21 cellular contexts compared by ENCODE assay signal in the genomic region with DNA sequence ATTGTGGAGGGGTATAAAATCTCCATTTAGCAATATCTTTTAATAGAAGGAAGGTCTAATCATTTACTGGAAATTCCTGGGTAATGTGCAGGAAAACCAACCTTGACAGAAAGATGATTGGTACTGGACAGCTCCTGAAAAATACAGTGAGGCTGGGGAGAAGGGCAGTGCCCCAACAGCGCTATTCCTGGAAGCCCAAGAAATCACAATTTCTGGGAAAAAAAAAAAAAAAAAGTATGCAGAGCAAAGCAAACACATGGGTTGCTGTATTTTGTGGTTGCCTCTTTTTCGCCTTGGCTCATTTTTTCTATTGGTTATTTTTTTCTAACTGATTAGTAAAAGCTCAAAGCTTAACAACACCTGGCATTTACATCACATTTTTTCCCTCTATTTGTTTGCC.
DNase-seq lines count a peak whose midpoint lies in the region; ATAC-seq, FAIRE-seq and TF ChIP-seq lines count a peak whose summit lies in the region.
"Had no signal": no experiment of that assay in that cellular context is flagged by ENCODE, and none has a peak within 500 bp of the region (broad histone marks: within the 10 kb centered on the region; RNA-seq: fewer than 3 reads in every experiment).

No MANE protein-coding gene starts in this region.

- CTCF ChIA-PET in HepG2 (lab: Yijun Ruan, JAX; ENCODE audit: low intra/inter-chr PET ratio, low total read pairs): no interaction called here
- CTCF ChIA-PET in K562 (lab: Yijun Ruan, JAX; ENCODE audit: low intra/inter-chr PET ratio): no interaction called here
- CTCF ChIA-PET in activated CD4-positive, alpha-beta memory T cell treated with anti-CD3 and anti-CD28 coated beads for 36 hours (lab: Charles Lee): no interaction called here

- H3K4me3 Mint-ChIP-seq in activated CD4-positive, alpha-beta memory T cell treated with anti-CD3 and anti-CD28 coated beads for 36 hours: no peak overlapping the region
- H3K4me3 Mint-ChIP-seq: B cell; CD4-positive, alpha-beta T cell; H9 had no signal

- H3K9ac ChIP-seq in HepG2 (ENCODE audit: insufficient read depth, low read depth, low read length): no peak overlapping the region
- no peak overlapping the region; a peak in 1 of 4 replicates for H3K9ac ChIP-seq in K562 (ENCODE audit: insufficient read depth in 1 of 2, low read depth in 2 of 2, low read length in 2 of 2)

- H3K79me2 ChIP-seq in HepG2 (ENCODE audit: insufficient read depth, low read length): no peaks in the 10 kb centered on the region
- no peaks in the 10 kb centered on the region for H3K79me2 ChIP-seq in K562 (ENCODE audit: control insufficient read depth, insufficient read depth, low read length)

- no peak for ATAC-seq in HepG2
- no peak for ATAC-seq in right lobe of liver
- ATAC-seq in K562: no peak
- ATAC-seq in GM18909 (IDR thresholded peaks at IDR 0.05; ENCODE audit: poor library complexity, unreplicated experiment): no peak

- no peaks in the 10 kb centered on the region for H3K36me3 ChIP-seq in HepG2 (replicated peaks in 1 of 2; ENCODE audit: control insufficient read depth in 1 of 2, insufficient read depth in 2 of 2, low read length in 2 of 2)
- H3K36me3 ChIP-seq in right lobe of liver: no peaks in the 10 kb centered on the region
- no peaks in the 10 kb centered on the region for H3K36me3 ChIP-seq in K562 (ENCODE audit: control insufficient read depth, insufficient read depth, low read length)

- H3K4me2 ChIP-seq in HepG2 (ENCODE audit: low read depth, low read length): no peak overlapping the region
- H3K4me2 ChIP-seq in K562 (ENCODE audit: insufficient read depth, low read length): no peak overlapping the region

- TF ChIP-seq POLR2A in HepG2 (IDR thresholded peaks at IDR 0.05; ENCODE audit: insufficient read depth in 1 of 2, low read depth in 2 of 2, low read length in 2 of 2): no peak
- TF ChIP-seq POLR2A in right lobe of liver (IDR thresholded peaks at IDR 0.05): no peak
- no peak for TF ChIP-seq POLR2A in K562 (conservative IDR thresholded peaks at IDR 0.05)

- H3K4me3 ChIP-seq in HepG2 (replicated peaks in 1 of 3; ENCODE audit: insufficient read depth in 1 of 3, low read depth in 2 of 3, low read length in 3 of 3) (no peak overlapping the region), right lobe of liver (no peak overlapping the region), K562 (no peak overlapping the region)

- DNase-seq in HepG2 (ENCODE audit: low spot score) (no peak), right lobe of liver (no peak), K562 (ENCODE audit: extremely low read depth in 1 of 4, low spot score in 3 of 4) (peak in 3 of 4 experiments; percentile 13 to 37 (median 21)), middle frontal gyrus (ENCODE audit: extremely low spot score, low spot score) (peak; percentile 1), NCI-H2107 treated with DMSO at 0.1 percent for 48 hours (lab: John Stamatoyannopoulos, UW; ENCODE audit: unreplicated experiment) (no peak)
- no peak for DNase-seq in activated CD4-positive, alpha-beta memory T cell treated with anti-CD3 and anti-CD28 coated beads for 36 hours
- DNase-seq: C1 segment of cervical spinal cord; CD4-positive, alpha-beta T cell; DMS153; DMS79 treated with DMSO at 0.1 percent for 48 hours; EL; GOT3; H9; KG1 had no signal

- POLR2A ChIA-PET in HepG2 (lab: Yijun Ruan, JAX): interaction anchor here (0.6 to 1.2 kb wide), 3 partner anchors 228 to 250 kb away, joined by 3 to 7 read pairs (median 3); a partner anchor contains a TSS
- POLR2A ChIA-PET in K562 (lab: Yijun Ruan, JAX): interaction anchor here (0.6 to 1.5 kb wide), 2 partner anchors 26 to 1371 kb away, joined by 3 to 7 read pairs; no protein-coding TSS in a partner anchor
- POLR2A ChIA-PET in activated CD4-positive, alpha-beta memory T cell treated with anti-CD3 and anti-CD28 coated beads for 36 hours (lab: Charles Lee): no interaction called here

- 41% methylated on average over 2 of the region's 2 CpGs for WGBS in HepG2 (ENCODE audit: low lambda C conversion rate)
- WGBS in right lobe of liver (ENCODE audit: insufficient coverage, low coverage, low lambda C conversion rate, missing lambda C conversion rate): 75% methylated on average over 2 of the region's 2 CpGs
- WGBS in K562 (ENCODE audit: insufficient coverage, low coverage, missing lambda C conversion rate): 0% methylated on average over 2 of the region's 2 CpGs

- H3K27ac Mint-ChIP-seq in activated CD4-positive, alpha-beta memory T cell treated with anti-CD3 and anti-CD28 coated beads for 36 hours: no peak overlapping the region
- H3K27ac Mint-ChIP-seq: B cell; CD4-positive, alpha-beta T cell; H9 had no signal

- intact Hi-C loops in HepG2 (cut with micrococcal nuclease; ENCODE audit: unreplicated experiment) (no loop called here), right lobe of liver (cut with DNase I) (no loop called here), K562 (cut with micrococcal nuclease) (loop anchor here (5.0 kb wide), 1 partner anchor 251 kb away; a partner anchor contains a TSS)
- intact Hi-C loops in activated CD4-positive, alpha-beta memory T cell treated with anti-CD3 and anti-CD28 coated beads for 36 hours (cut with micrococcal nuclease): loop anchor here (5.0 kb wide), 1 partner anchor 251 kb away; a partner anchor contains a TSS

- H4K20me1 ChIP-seq in HepG2 (ENCODE audit: insufficient read depth, low read length): no peaks in the 10 kb centered on the region
- no peaks in the 10 kb centered on the region for H4K20me1 ChIP-seq in K562 (replicated peaks; ENCODE audit: control insufficient read depth, insufficient read depth, low read length)

- H3K9me3 ChIP-seq in HepG2 (ENCODE audit: low read length): no peaks in the 10 kb centered on the region
- peaks cover 0 to 6% (median 0%) of the 10 kb centered on the region in 4 donors for H3K9me3 ChIP-seq in right lobe of liver
- H3K9me3 ChIP-seq in K562 (replicated peaks; ENCODE audit: control insufficient read depth, insufficient read depth, low read depth, low read length): no peaks in the 10 kb centered on the region

- H3K27me3 Mint-ChIP-seq in activated CD4-positive, alpha-beta memory T cell treated with anti-CD3 and anti-CD28 coated beads for 36 hours: no peaks in the 10 kb centered on the region
- H3K27me3 Mint-ChIP-seq: B cell; CD4-positive, alpha-beta T cell had no signal

- TF ChIP-seq CTCF in HepG2 (CRISPR knock-in tag; IDR thresholded peaks at IDR 0.05): no peak
- no peak for TF ChIP-seq CTCF in right lobe of liver (IDR thresholded peaks at IDR 0.05)
- no peak for TF ChIP-seq CTCF in K562 (IDR thresholded peaks at IDR 0.05 in 2 of 3, conservative IDR thresholded peaks at IDR 0.05 in 1 of 3; ENCODE audit: insufficient read depth in 2 of 3, low read depth in 1 of 3, low read length in 3 of 3)

- in situ Hi-C loops in HepG2 (cut with HindIII; ENCODE audit: extremely low pct_ligation_motif_present, low pct_unique_long_range_greater_than_20kb) (no loop called here), K562 (cut with MboI) (no loop called here)

- H3K9me1 ChIP-seq in K562 (ENCODE audit: control insufficient read depth, insufficient read depth, low read length): no peaks in the 10 kb centered on the region

- TF ChIP-seq RAD21 in HepG2 (CRISPR knock-in tag; IDR thresholded peaks at IDR 0.05) (no peak), K562 (CRISPR knock-in tag; conservative IDR thresholded peaks at IDR 0.05 in 1 of 2, IDR thresholded peaks at IDR 0.05 in 1 of 2) (0 out of 4 replicates have a peak, but pooled peaks of 1 of the 2 experiments have one; percentile 2)

- no peak for FAIRE-seq in HepG2 (lab: Jason Lieb, UNC)
- no peak for FAIRE-seq in K562 (lab: Jason Lieb, UNC)
- FAIRE-seq: G401.6, GM12891, GM19239 had no signal

- no peak overlapping the region for H2AFZ ChIP-seq in HepG2 (ENCODE audit: low read length)
- H2AFZ ChIP-seq in K562 (ENCODE audit: low read depth, low read length): peak overlapping the region; percentile 51; the same call in 1 of the 2 replicates

- TF ChIP-seq EP300 in HepG2 (IDR thresholded peaks at IDR 0.05; ENCODE audit: low read depth in 2 of 2, low read length in 2 of 2) (no peak), HepG2 (CRISPR knock-in tag; IDR thresholded peaks at IDR 0.05; ENCODE audit: borderline replicate concordance) (no peak), K562 (IDR thresholded peaks at IDR 0.05; ENCODE audit: low read length) (no peak)

- H3K4me1 ChIP-seq in HepG2 (ENCODE audit: insufficient read depth, low read length): peaks cover 28% of the 10 kb centered on the region
- H3K4me1 ChIP-seq in right lobe of liver: no peaks in the 10 kb centered on the region
- peaks cover 0 to 8% of the 10 kb centered on the region in 2 experiments; a peak in 3 of 5 replicates for H3K4me1 ChIP-seq in K562 (replicated peaks in 1 of 2; ENCODE audit: control insufficient read depth in 2 of 2, insufficient read depth in 2 of 2, low read length in 2 of 2)

- H3K36me3 Mint-ChIP-seq in activated CD4-positive, alpha-beta memory T cell treated with anti-CD3 and anti-CD28 coated beads for 36 hours: no peaks in the 10 kb centered on the region

- BruUV-seq in HepG2 (replicated peaks; lab: Mats Ljungman, UMichigan): no TSS peak
- no TSS peak for BruUV-seq in K562 (replicated peaks; lab: Mats Ljungman, UMichigan)

- no peaks in the 10 kb centered on the region for H3K9me3 Mint-ChIP-seq in activated CD4-positive, alpha-beta memory T cell treated with anti-CD3 and anti-CD28 coated beads for 36 hours
- H3K9me3 Mint-ChIP-seq: CD4-positive, alpha-beta T cell; H9 had no signal

- peaks cover 2% of the 10 kb centered on the region for H3K4me1 Mint-ChIP-seq in activated CD4-positive, alpha-beta memory T cell treated with anti-CD3 and anti-CD28 coated beads for 36 hours (ENCODE audit: low read depth)
- H3K4me1 Mint-ChIP-seq: B cell had no signal

- H3K27me3 ChIP-seq in HepG2 (ENCODE audit: control insufficient read depth in 1 of 2, insufficient read depth in 2 of 2, low read length in 2 of 2) (no peaks in the 10 kb centered on the region), right lobe of liver (no peaks in the 10 kb centered on the region), K562 (ENCODE audit: control insufficient read depth in 2 of 2, insufficient read depth in 2 of 2, low read length in 2 of 2) (no peaks in the 10 kb centered on the region)

- no peak overlapping the region for H3K27ac ChIP-seq in HepG2 (ENCODE audit: extremely low read length, insufficient read depth, low read length)
- no peak overlapping the region for H3K27ac ChIP-seq in right lobe of liver
- H3K27ac ChIP-seq in K562 (ENCODE audit: extremely low read depth, low read depth, low read length): no peak overlapping the region
- H3K27ac ChIP-seq: 22Rv1, HL-60 had no signal

TF ChIP-seq in HepG2, 621 proteins besides CTCF, POLR2A, EP300 and RAD21 (continues in another document):
- TF ChIP-seq BCL6 (CRISPR knock-in tag; IDR thresholded peaks at IDR 0.05) (0 out of 2 replicates have a peak, but pooled peaks have one; percentile 26), ZNF678 (CRISPR knock-in tag; IDR thresholded peaks at IDR 0.05) (no peak)

TF ChIP-seq in K562, 482 proteins besides CTCF, POLR2A, EP300 and RAD21 (continues in another document):
- TF ChIP-seq RCOR1 (IDR thresholded peaks at IDR 0.05; ENCODE audit: borderline replicate concordance in 1 of 2, low read depth in 2 of 2, low read length in 2 of 2): 0 out of 4 replicates have a peak, but pooled peaks of 1 of the 2 experiments have one; percentile 5

Comparison
In these comparisons a context has a peak if more than half of its experiments do, and no peak if none do; other contexts are left out.
1. DNase-seq: peak in K562 (3 of 4) and middle frontal gyrus (single experiment); none in HepG2 (single experiment), right lobe of liver (0 of 3), NCI-H2107 treated with DMSO at 0.1 percent for 48 hours (single experiment) and activated CD4-positive, alpha-beta memory T cell treated with anti-CD3 and anti-CD28 coated beads for 36 hours (single experiment).
2. intact Hi-C loops: an anchor here in K562 (5.0 kb wide) and activated CD4-positive, alpha-beta memory T cell treated with anti-CD3 and anti-CD28 coated beads for 36 hours (5.0 kb wide); none called in HepG2 and right lobe of liver.